ENCODE assay signal across 1 cellular context in the genomic region with DNA sequence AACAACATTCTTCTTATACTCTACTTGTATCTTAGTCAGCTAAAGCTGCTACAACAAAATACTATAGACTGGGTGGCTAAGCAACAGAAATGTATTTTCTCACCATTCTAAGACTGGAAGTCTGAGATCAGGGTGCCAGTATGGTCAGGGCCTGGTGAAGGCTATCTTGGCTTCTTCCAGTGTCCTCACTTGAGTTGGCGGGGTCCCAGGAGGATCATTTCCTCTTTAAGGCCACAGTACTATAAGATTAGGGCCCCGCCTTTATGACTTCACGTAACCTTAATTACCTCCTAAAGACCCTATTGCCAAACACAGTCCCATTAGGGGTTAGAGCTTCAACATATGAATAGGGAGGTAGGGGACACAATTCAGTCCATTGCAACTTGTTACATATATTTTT.
TF ChIP-seq lines count a peak whose summit lies in the region.

No MANE protein-coding gene starts in this region.

TF ChIP-seq in HepG2, 621 proteins besides CTCF, POLR2A, EP300 and RAD21:
- TF ChIP-seq FOXO1 (CRISPR knock-in tag; IDR thresholded peaks at IDR 0.05) (no peak), HES4 (CRISPR knock-in tag; IDR thresholded peaks at IDR 0.05; ENCODE audit: borderline replicate concordance) (no peak), POLR2G (IDR thresholded peaks at IDR 0.05; ENCODE audit: low read depth, low read length) (no peak), ZNF383 (CRISPR knock-in tag; IDR thresholded peaks at IDR 0.05; ENCODE audit: borderline replicate concordance) (no peak), ZNF121 (CRISPR knock-in tag; IDR thresholded peaks at IDR 0.05) (no peak), AGO2 (optimal IDR thresholded peaks at IDR 0.05; ENCODE audit: low read depth, low read length) (no peak), ETV6 (CRISPR knock-in tag; conservative IDR thresholded peaks at IDR 0.05) (no peak), CCAR2 (optimal IDR thresholded peaks at IDR 0.05; ENCODE audit: low read depth, low read length) (no peak), ZNF143 (CRISPR knock-in tag; IDR thresholded peaks at IDR 0.05) (no peak), FOXM1 (CRISPR knock-in tag; IDR thresholded peaks at IDR 0.05) (no peak)
- TF ChIP-seq, protein P1, sequence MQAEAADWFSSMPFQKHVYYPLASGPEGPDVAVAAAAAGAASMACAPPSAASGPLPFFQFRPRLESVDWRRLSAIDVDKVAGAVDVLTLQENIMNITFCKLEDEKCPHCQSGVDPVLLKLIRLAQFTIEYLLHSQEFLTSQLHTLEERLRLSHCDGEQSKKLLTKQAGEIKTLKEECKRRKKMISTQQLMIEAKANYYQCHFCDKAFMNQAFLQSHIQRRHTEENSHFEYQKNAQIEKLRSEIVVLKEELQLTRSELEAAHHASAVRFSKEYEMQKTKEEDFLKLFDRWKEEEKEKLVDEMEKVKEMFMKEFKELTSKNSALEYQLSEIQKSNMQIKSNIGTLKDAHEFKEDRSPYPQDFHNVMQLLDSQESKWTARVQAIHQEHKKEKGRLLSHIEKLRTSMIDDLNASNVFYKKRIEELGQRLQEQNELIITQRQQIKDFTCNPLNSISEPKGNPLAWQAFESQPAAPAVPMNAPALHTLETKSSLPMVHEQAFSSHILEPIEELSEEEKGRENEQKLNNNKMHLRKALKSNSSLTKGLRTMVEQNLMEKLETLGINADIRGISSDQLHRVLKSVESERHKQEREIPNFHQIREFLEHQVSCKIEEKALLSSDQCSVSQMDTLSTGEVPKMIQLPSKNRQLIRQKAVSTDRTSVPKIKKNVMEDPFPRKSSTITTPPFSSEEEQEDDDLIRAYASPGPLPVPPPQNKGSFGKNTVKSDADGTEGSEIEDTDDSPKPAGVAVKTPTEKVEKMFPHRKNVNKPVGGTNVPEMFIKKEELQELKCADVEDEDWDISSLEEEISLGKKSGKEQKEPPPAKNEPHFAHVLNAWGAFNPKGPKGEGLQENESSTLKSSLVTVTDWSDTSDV (CRISPR knock-in tag; IDR thresholded peaks at IDR 0.05): no peak
- TF ChIP-seq, protein P2, sequence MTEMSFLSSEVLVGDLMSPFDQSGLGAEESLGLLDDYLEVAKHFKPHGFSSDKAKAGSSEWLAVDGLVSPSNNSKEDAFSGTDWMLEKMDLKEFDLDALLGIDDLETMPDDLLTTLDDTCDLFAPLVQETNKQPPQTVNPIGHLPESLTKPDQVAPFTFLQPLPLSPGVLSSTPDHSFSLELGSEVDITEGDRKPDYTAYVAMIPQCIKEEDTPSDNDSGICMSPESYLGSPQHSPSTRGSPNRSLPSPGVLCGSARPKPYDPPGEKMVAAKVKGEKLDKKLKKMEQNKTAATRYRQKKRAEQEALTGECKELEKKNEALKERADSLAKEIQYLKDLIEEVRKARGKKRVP (CRISPR knock-in tag; IDR thresholded peaks at IDR 0.05): no peak
